ENCODE assay signal across 18 cellular contexts in genomic region chr18:67426477-67426876, GRCh38.
DNase-seq lines count a peak whose midpoint lies in the region; ATAC-seq and TF ChIP-seq lines count a peak whose summit lies in the region.
"Had no signal": no experiment of that assay in that cellular context is flagged by ENCODE, and none has a peak within 500 bp of the region (broad histone marks: within the 10 kb centered on the region; RNA-seq: fewer than 3 reads in every experiment).

No MANE protein-coding gene starts in this region.

- intact Hi-C loops in PC-3 (cut with micrococcal nuclease): loop anchor here (5.0 kb wide), 1 partner anchor 114 kb away; no protein-coding TSS in a partner anchor

- POLR2A ChIA-PET in PC-3 (lab: Charles Lee; ENCODE audit: unreplicated experiment): no interaction called here

- H3K4me2 ChIP-seq in GM23248 (ENCODE audit: unreplicated experiment) (no peak overlapping the region), PC-3 (ENCODE audit: low read length) (peak overlapping the region; percentile 37; the same call in 1 of the 2 replicates)
- H3K4me2 ChIP-seq: A549 had no signal

- in situ Hi-C loops in GM23248 (cut with MboI): no loop called here

- H3K9me3 ChIP-seq in GM23248 (ENCODE audit: low read depth) (no peaks in the 10 kb centered on the region), PC-3 (ENCODE audit: low read length) (no peaks in the 10 kb centered on the region), adipocyte (ENCODE audit: control insufficient read depth, low read length) (no peaks in the 10 kb centered on the region)
- H3K9me3 ChIP-seq: A549, HAP-1 had no signal

- H2AFZ ChIP-seq in ACC112 (ENCODE audit: low read length, unreplicated experiment) (no peak overlapping the region), GM23248 (no peak overlapping the region), PC-3 (ENCODE audit: low read length) (no peak overlapping the region)

- no peak overlapping the region for H3K9ac ChIP-seq in GM23248
- no peak overlapping the region for H3K9ac ChIP-seq in PC-3 (ENCODE audit: low read length)
- H3K9ac ChIP-seq in adipocyte (ENCODE audit: low read length): peak overlapping the region; percentile 55

- no TSS peak for BruUV-seq in PC-3 (replicated peaks; lab: Mats Ljungman, UMichigan)

- H3F3A ChIP-seq in GM23248 (ENCODE audit: insufficient read depth): peaks cover 40% of the 10 kb centered on the region
- H3F3A ChIP-seq in PC-3 (ENCODE audit: low read length, unreplicated experiment): peaks cover 4% of the 10 kb centered on the region

- no peaks in the 10 kb centered on the region for H3K9me2 ChIP-seq in GM23248 (ENCODE audit: insufficient read depth)
- no peaks in the 10 kb centered on the region for H3K9me2 ChIP-seq in PC-3 (replicated peaks; ENCODE audit: low read length)

- no peaks in the 10 kb centered on the region for H3K27me3 ChIP-seq in ACC112 (ENCODE audit: insufficient read depth, low read length)
- H3K27me3 ChIP-seq in GM23248 (replicated peaks; ENCODE audit: insufficient read depth): no peaks in the 10 kb centered on the region
- no peaks in the 10 kb centered on the region for H3K27me3 ChIP-seq in PC-3 (ENCODE audit: low read length)
- no peaks in the 10 kb centered on the region for H3K27me3 ChIP-seq in adipocyte (replicated peaks; ENCODE audit: control insufficient read depth, insufficient read depth, low read length)

- no peak for TF ChIP-seq CTCF in PC-3 (conservative IDR thresholded peaks at IDR 0.05; ENCODE audit: low read depth, low read length)

- WGBS in GM23248 (ENCODE audit: low coverage in 1 of 2, low lambda C conversion rate in 2 of 2, missing lambda C conversion rate in 2 of 2), 2 experiments: 91 to 96% methylated on average over 5 of the region's 5 CpGs

- no peak for ATAC-seq in PC-3
- ATAC-seq in HG02642 (IDR thresholded peaks at IDR 0.05; ENCODE audit: poor library complexity, unreplicated experiment): no peak
- ATAC-seq in HG03159 (IDR thresholded peaks at IDR 0.05; ENCODE audit: unreplicated experiment): no peak
- ATAC-seq: GM12878 had no signal

- H3K4me3 ChIP-seq in ACC112 (ENCODE audit: low read depth, low read length) (no peak overlapping the region), GM23248 (no peak overlapping the region; the same call in 1 of the 2 replicates), PC-3 (ENCODE audit: low read length) (no peak overlapping the region), adipocyte (ENCODE audit: low read length) (no peak overlapping the region)
- H3K4me3 ChIP-seq: A549, GM12878, HAP-1 had no signal

- peaks cover 54% of the 10 kb centered on the region for H3K4me1 ChIP-seq in ACC112 (ENCODE audit: control insufficient read depth, insufficient read depth, low read length, unreplicated experiment)
- H3K4me1 ChIP-seq in GM23248 (ENCODE audit: insufficient read depth): peaks cover 30% of the 10 kb centered on the region
- peaks cover 28% of the 10 kb centered on the region for H3K4me1 ChIP-seq in PC-3 (ENCODE audit: insufficient read depth, low read length)
- peaks cover 39% of the 10 kb centered on the region for H3K4me1 ChIP-seq in adipocyte (ENCODE audit: control insufficient read depth, insufficient read depth, low read length)
- H3K4me1 ChIP-seq: HAP-1 had no signal

- DNase-seq in GM23248 (no peak), PC-3 (no peak), adipocyte (ENCODE audit: low read depth) (no peak), SIG-M5 (lab: John Stamatoyannopoulos, UW) (no peak)
- DNase-seq in activated naive CD4-positive, alpha-beta T cell treated with anti-CD3 and anti-CD28 coated beads, Interleukin-2, amount 50 U/mL, for 16 hours: no peak
- DNase-seq: 8988T; C1 segment of cervical spinal cord; CD4-positive, alpha-beta memory T cell; COR-L47; DMS79; GDM1; GOT3 had no signal

- H3K27ac ChIP-seq in ACC112 (ENCODE audit: low read depth, low read length): peak overlapping the region; percentile 70
- 0 out of 2 replicates have a peak overlapping the region, but pooled peaks have one; percentile 29 for H3K27ac ChIP-seq in GM23248
- H3K27ac ChIP-seq in PC-3 (ENCODE audit: low read length): peak overlapping the region; percentile 52
- H3K27ac ChIP-seq: A549 had no signal

- CTCF ChIA-PET in PC-3 (lab: Charles Lee): no interaction called here

- no peaks in the 10 kb centered on the region; the same call in 1 of the 2 replicates for H3K36me3 ChIP-seq in ACC112 (ENCODE audit: insufficient read depth, low read length)
- H3K36me3 ChIP-seq in GM23248 (ENCODE audit: low read depth): no peaks in the 10 kb centered on the region
- no peaks in the 10 kb centered on the region for H3K36me3 ChIP-seq in PC-3 (ENCODE audit: low read depth, low read length)
- H3K36me3 ChIP-seq in adipocyte (ENCODE audit: control insufficient read depth, insufficient read depth, low read length, severe bottlenecking): no peaks in the 10 kb centered on the region
- H3K36me3 ChIP-seq: HAP-1 had no signal

- H3K79me2 ChIP-seq in ACC112 (ENCODE audit: control insufficient read depth, insufficient read depth, low read length, unreplicated experiment) (no peaks in the 10 kb centered on the region), GM23248 (ENCODE audit: insufficient read depth) (no peaks in the 10 kb centered on the region), PC-3 (ENCODE audit: low read length) (no peaks in the 10 kb centered on the region)

- H4K20me1 ChIP-seq in GM23248 (ENCODE audit: insufficient read depth) (no peaks in the 10 kb centered on the region), PC-3 (ENCODE audit: low read length) (no peaks in the 10 kb centered on the region)
